17 cellular contexts compared by ENCODE assay signal in the genomic region with DNA sequence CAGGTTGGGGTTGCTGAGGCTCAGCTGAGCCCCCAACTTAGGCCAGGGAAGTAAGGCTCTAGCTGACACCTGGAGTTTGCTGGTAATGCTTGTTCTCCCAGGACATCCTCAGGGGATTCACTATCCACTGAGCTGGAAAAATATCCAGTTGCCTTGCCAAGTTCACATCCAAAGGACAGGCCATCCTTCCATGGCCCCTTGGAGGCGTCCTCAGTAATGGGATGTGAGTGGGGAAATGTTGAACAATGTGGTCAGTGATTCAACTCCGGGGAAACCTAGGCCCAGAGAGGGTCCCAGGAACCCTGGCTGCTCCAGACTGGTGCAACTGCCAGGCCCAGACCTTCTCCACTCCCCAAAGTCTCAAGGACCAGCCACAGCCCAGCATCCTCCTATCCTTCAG. TPM values are rescaled to one million over a fixed set of nuclear protein-coding genes. Genes with fewer than 3 reads are reported as not detected.
DNase-seq lines count a peak whose midpoint lies in the region; ATAC-seq and TF ChIP-seq lines count a peak whose summit lies in the region.
"Had no signal": no experiment of that assay in that cellular context is flagged by ENCODE, and none has a peak within 500 bp of the region (broad histone marks: within the 10 kb centered on the region; RNA-seq: fewer than 3 reads in every experiment).

No MANE protein-coding gene starts in this region.

- H3K27ac ChIP-seq in heart right ventricle (peak overlapping the region; percentile 48 to 92 (median 80)), WERI-Rb-1 (no peak overlapping the region)
- H3K27ac ChIP-seq: SJCRH30, VCaP had no signal

- H3K36me3 ChIP-seq in heart right ventricle (peaks cover 0 to 18% (median 0%) of the 10 kb centered on the region in 9 donors), MG63 (no peaks in the 10 kb centered on the region), WERI-Rb-1 (no peaks in the 10 kb centered on the region; the same call in 1 of the 2 replicates)
- H3K36me3 ChIP-seq: SJCRH30 had no signal

- DNase-seq in Right ventricle myocardium inferior (ENCODE audit: missing footprints), result no peak
- no peak for DNase-seq in cardiac septum (ENCODE audit: low spot score)
- DNase-seq in heart right ventricle, result no peak
- peak; percentile 38 for DNase-seq in renal cortical epithelial cell (ENCODE audit: low read depth)
- no peak for DNase-seq in MG63
- no peak for DNase-seq in WERI-Rb-1
- no peak for DNase-seq in stimulated activated CD4-positive, alpha-beta T cell treated with anti-CD3 and anti-CD28 coated beads, Interleukin-2, amount 100 ng/mL, for 48 hours
- DNase-seq: activated gamma-delta T cell; amniotic stem cell; NCI-H1436 treated with DMSO at 0.1 percent for 48 hours; NCI-H748 treated with DMSO at 0.1 percent for 48 hours; PC-3; SJCRH30; stimulated activated naive CD4-positive, alpha-beta T cell; T-helper 17 cell had no signal

- TF ChIP-seq CTCF in heart right ventricle (IDR thresholded peaks at IDR 0.05) (no peak), WERI-Rb-1 (IDR thresholded peaks at IDR 0.05; ENCODE audit: low read depth, low read length) (no peak)

- peaks cover 11 to 92% (median 47%) of the 10 kb centered on the region in 9 donors for H3K4me1 ChIP-seq in heart right ventricle
- H3K4me1 ChIP-seq: SJCRH30 had no signal

- WGBS in heart right ventricle, 2 donors, result 53 to 60% methylated on average over 2 of the region's 2 CpGs

- intact Hi-C loops in Right ventricle myocardium inferior (cut with DNase I) (no loop called here), cardiac septum (cut with DNase I) (loop anchor here (1.0 kb wide), 1 partner anchor 11 kb away; no protein-coding TSS in a partner anchor), heart right ventricle (cut with DNase I) (no loop called here)

- ATAC-seq in Right ventricle myocardium inferior, result peak; percentile 8
- peak in 2 of 8 donors; percentile 3 to 23 for ATAC-seq in heart right ventricle
- no peak for ATAC-seq in GM18861 (IDR thresholded peaks at IDR 0.05; ENCODE audit: unreplicated experiment)
- ATAC-seq: T-helper 17 cell had no signal

- no peaks in the 10 kb centered on the region for H3K27me3 ChIP-seq in heart right ventricle
- H3K27me3 ChIP-seq in MG63, result no peaks in the 10 kb centered on the region
- no peaks in the 10 kb centered on the region for H3K27me3 ChIP-seq in WERI-Rb-1 (ENCODE audit: insufficient read depth, low read depth, severe bottlenecking)
- H3K27me3 ChIP-seq: SJCRH30 had no signal

- H3K4me3 ChIP-seq in heart right ventricle, result no peak overlapping the region
- H3K4me3 ChIP-seq in MG63, result no peak overlapping the region
- no peak overlapping the region for H3K4me3 ChIP-seq in WERI-Rb-1 (ENCODE audit: low read depth, low read length)
- H3K4me3 ChIP-seq: SJCRH30 had no signal

- H3K9me3 ChIP-seq in heart right ventricle (no peaks in the 10 kb centered on the region), MG63 (no peaks in the 10 kb centered on the region), WERI-Rb-1 (ENCODE audit: severe bottlenecking) (no peaks in the 10 kb centered on the region)
- H3K9me3 ChIP-seq: SJCRH30 had no signal

RNA-seq across cellular contexts. Expression of a gene that starts 9.7 kb away (rescaled TPM):
- total RNA-seq in Right ventricle myocardium inferior, result 199 TPM
- total RNA-seq in cardiac septum, result 167 TPM
- total RNA-seq in heart right ventricle, result 100 to 1,000 TPM; 137 to 219 (median 150) TPM
- polyA plus RNA-seq in heart right ventricle, result 100 to 1,000 TPM in 1 of 2 donors, 10 to 100 TPM in 1; 83.7 to 207 TPM
- total RNA-seq in renal cortical epithelial cell, result 11.0 and 17.0 TPM in 2 replicates
- 14.0 and 15.7 TPM in 2 replicates for total RNA-seq in MG63 (2014; rRNA removed; shearing (Covaris generic); ENCODE audit: low replicate concordance)

RNA-seq across cellular contexts. Expression of a gene that starts 32.6 kb away (rescaled TPM):
- total RNA-seq in Right ventricle myocardium inferior, result 18.3 TPM
- 21.3 TPM for total RNA-seq in cardiac septum
- total RNA-seq in heart right ventricle, result 10 to 100 TPM; 16.9 to 27.4 (median 21.7) TPM
- polyA plus RNA-seq in heart right ventricle, result 10 to 100 TPM; 33.6 to 42.6 TPM
- total RNA-seq in renal cortical epithelial cell, result 24.4 and 41.7 TPM in 2 replicates
- 25.2 and 52.2 TPM in 2 replicates for total RNA-seq in MG63 (2014; rRNA removed; shearing (Covaris generic); ENCODE audit: low replicate concordance)

RNA-seq across cellular contexts. Expression of a gene that starts 56.0 kb away (rescaled TPM):
- total RNA-seq in Right ventricle myocardium inferior (11.3 TPM), cardiac septum (11.2 TPM), heart right ventricle (10 to 100 TPM in 8 of 10 donors, 1 to 10 TPM in 2; 8.5 to 13.3 (median 11.5) TPM), renal cortical epithelial cell (4.7 and 13.6 TPM in 2 replicates)
- polyA plus RNA-seq in heart right ventricle, result 1 to 10 TPM; 3.5 to 8.0 TPM
- total RNA-seq in MG63 (2014; rRNA removed; shearing (Covaris generic); ENCODE audit: low replicate concordance), result 7.2 and 7.5 TPM in 2 replicates
